In the genomic region with DNA sequence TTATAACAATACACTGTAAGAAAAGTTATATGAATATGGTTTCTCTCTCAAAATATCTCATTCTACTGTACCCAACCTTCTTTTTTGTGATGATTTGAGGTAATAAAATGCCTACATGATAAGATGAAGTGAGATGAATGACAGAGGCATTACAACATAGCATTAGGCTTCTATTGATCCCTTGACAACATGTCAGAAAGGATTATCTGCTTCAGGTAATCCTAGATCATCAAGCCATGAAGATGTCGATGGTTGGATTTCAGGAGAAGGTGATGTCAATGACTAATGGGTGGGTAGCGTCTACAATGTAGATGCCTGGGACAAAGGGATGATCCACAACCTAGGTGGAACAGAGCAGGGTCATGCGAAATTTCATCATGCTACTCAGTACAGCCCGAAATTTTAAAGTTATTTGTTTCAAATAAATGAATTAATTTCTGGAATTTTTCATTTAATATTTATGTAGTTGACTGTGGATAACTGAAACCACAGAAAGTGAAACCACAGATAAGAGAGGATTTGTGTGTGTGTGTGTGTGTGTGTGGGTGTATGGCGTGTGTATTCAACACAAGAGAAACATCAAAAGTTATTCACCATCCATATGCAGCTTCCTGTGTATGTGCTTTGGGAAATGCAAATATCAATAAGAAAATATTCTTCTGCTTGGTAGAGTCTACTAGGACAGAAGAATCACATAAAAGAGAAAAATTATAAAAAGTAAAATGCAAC, we compare ENCODE assay signal across 23 cellular contexts.
"Had no signal": no experiment of that assay in that cellular context is flagged by ENCODE, and none has a peak within 500 bp of the region (broad histone marks: within the 10 kb centered on the region; RNA-seq: fewer than 3 reads in every experiment).

No MANE protein-coding gene starts in this region.

- H3K4me1 ChIP-seq: sigmoid colon, spleen, testis had no signal

- H3K27me3 ChIP-seq: sigmoid colon, spleen, testis had no signal

- ATAC-seq: activated CD8-positive, alpha-beta T cell treated with anti-CD3 and anti-CD28 coated beads, Interleukin-2, amount 10 ng/mL, durations not matched to agents 7 days and 5 days had no signal

- H3K27me3 Mint-ChIP-seq: activated CD4-positive, alpha-beta T cell treated with anti-CD3 and anti-CD28 coated beads, Interleukin-2, amount 10 ng/mL, durations not matched to agents 7 days and 5 days; activated naive CD4-positive, alpha-beta T cell treated with anti-CD3 and anti-CD28 coated beads, Interleukin-2, amount 50 U/mL, for 24 hours; central memory CD8-positive, alpha-beta T cell; memory B cell; type B pancreatic cell had no signal

- H3K9me3 ChIP-seq: sigmoid colon, spleen, testis had no signal

- H3K27ac ChIP-seq: coronary artery, epithelial cell of prostate, sigmoid colon, SK-N-MC, spleen, testis, WERI-Rb-1 had no signal

- H3K4me3 ChIP-seq: coronary artery, sigmoid colon, SK-N-MC, spleen, testis had no signal

- H3K4me1 Mint-ChIP-seq: activated CD4-positive, alpha-beta T cell treated with anti-CD3 and anti-CD28 coated beads, Interleukin-2, amount 10 ng/mL, durations not matched to agents 7 days and 5 days; activated naive CD4-positive, alpha-beta T cell treated with anti-CD3 and anti-CD28 coated beads, Interleukin-2, amount 50 U/mL, for 24 hours; central memory CD8-positive, alpha-beta T cell; memory B cell; neural crest cell had no signal

- H3K9me3 Mint-ChIP-seq: activated CD4-positive, alpha-beta T cell treated with anti-CD3 and anti-CD28 coated beads, Interleukin-2, amount 10 ng/mL, durations not matched to agents 7 days and 5 days; activated naive CD4-positive, alpha-beta T cell treated with anti-CD3 and anti-CD28 coated beads, Interleukin-2, amount 50 U/mL, for 24 hours; activated T-helper 1 cell treated with anti-CD3 and anti-CD28 coated beads, Interleukin-12 subunit alpha, Interleukin-12 subunit beta, Interleukin-2, Interleukin-4 antibody, amounts not matched to agents 30 ng/mL and 10 ng/mL and 1 ng/mL, durations not matched to agents 14 hours and 24 hours and 36 hours; neural crest cell; type B pancreatic cell had no signal

- H3K4me3 Mint-ChIP-seq: activated CD4-positive, alpha-beta T cell treated with anti-CD3 and anti-CD28 coated beads, Interleukin-2, amount 10 ng/mL, durations not matched to agents 7 days and 5 days; activated CD8-positive, alpha-beta T cell treated with anti-CD3 and anti-CD28 coated beads, Interleukin-2, amount 10 ng/mL, durations not matched to agents 7 days and 5 days; activated naive CD4-positive, alpha-beta T cell treated with anti-CD3 and anti-CD28 coated beads, Interleukin-2, amount 50 U/mL, for 24 hours; activated T-helper 1 cell treated with anti-CD3 and anti-CD28 coated beads, Interleukin-12 subunit alpha, Interleukin-12 subunit beta, Interleukin-2, Interleukin-4 antibody, amounts not matched to agents 30 ng/mL and 10 ng/mL and 1 ng/mL, durations not matched to agents 14 hours and 24 hours and 36 hours; central memory CD8-positive, alpha-beta T cell; memory B cell; neural crest cell; type B pancreatic cell had no signal

- H3K36me3 ChIP-seq: sigmoid colon, spleen, WERI-Rb-1 had no signal

- DNase-seq: activated CD4-positive, alpha-beta T cell treated with anti-CD3 and anti-CD28 coated beads, Interleukin-2, amount 10 ng/mL, durations not matched to agents 7 days and 5 days; activated CD4-positive, CD25-positive, alpha-beta regulatory T cell treated with anti-CD3 and anti-CD28 coated beads, Interleukin-2, amount 50 U/mL, for 72 hours; activated CD8-positive, alpha-beta T cell treated with anti-CD3 and anti-CD28 coated beads, Interleukin-2, amount 10 ng/mL, durations not matched to agents 7 days and 5 days; activated gamma-delta T cell treated with Interleukin-2 at 50 U/mL for 16 hours; aorta; foreskin melanocyte; glutamatergic neuron; hippocampal formation; sigmoid colon; spleen; stimulated activated CD4-positive, alpha-beta T cell treated with anti-CD3 and anti-CD28 coated beads, Interleukin-4, amount 100 ng/mL, for 1 hour; stimulated activated naive CD4-positive, alpha-beta T cell; testis; WERI-Rb-1 had no signal

- H3K27ac Mint-ChIP-seq: activated CD4-positive, alpha-beta T cell treated with anti-CD3 and anti-CD28 coated beads, Interleukin-2, amount 10 ng/mL, durations not matched to agents 7 days and 5 days; activated CD8-positive, alpha-beta T cell treated with anti-CD3 and anti-CD28 coated beads, Interleukin-2, amount 10 ng/mL, durations not matched to agents 7 days and 5 days; activated naive CD4-positive, alpha-beta T cell treated with anti-CD3 and anti-CD28 coated beads, Interleukin-2, amount 50 U/mL, for 24 hours; activated T-helper 1 cell treated with anti-CD3 and anti-CD28 coated beads, Interleukin-12 subunit alpha, Interleukin-12 subunit beta, Interleukin-2, Interleukin-4 antibody, amounts not matched to agents 30 ng/mL and 10 ng/mL and 1 ng/mL, durations not matched to agents 14 hours and 24 hours and 36 hours; memory B cell; type B pancreatic cell had no signal

- H3K36me3 Mint-ChIP-seq: activated naive CD4-positive, alpha-beta T cell treated with anti-CD3 and anti-CD28 coated beads, Interleukin-2, amount 50 U/mL, for 24 hours; memory B cell; type B pancreatic cell had no signal
